9 cellular contexts compared by ENCODE assay signal in genomic region chr6:163356324-163356723, GRCh38. TPM values are rescaled to one million over a fixed set of nuclear protein-coding genes. Genes with fewer than 3 reads are reported as not detected.
DNase-seq lines count a peak whose midpoint lies in the region; TF ChIP-seq lines count a peak whose summit lies in the region.
"Had no signal": no experiment of that assay in that cellular context is flagged by ENCODE, and none has a peak within 500 bp of the region (broad histone marks: within the 10 kb centered on the region; RNA-seq: fewer than 3 reads in every experiment).

No MANE protein-coding gene starts in this region.

- H3K4me1 Mint-ChIP-seq in activated T-helper 2 cell treated with anti-CD3 and anti-CD28 coated beads, Interferon-gamma antibody, Interleukin-2, Interleukin-4, amounts not matched to agents 10 μg/mL and 5 μg/mL and 100 μg/mL, durations not matched to agents 14 hours and 24 hours and 36 hours (ENCODE audit: low read depth): no peaks in the 10 kb centered on the region

- no peaks in the 10 kb centered on the region for H3K36me3 ChIP-seq in spleen

- no peaks in the 10 kb centered on the region for H3K27me3 ChIP-seq in HL-60 (ENCODE audit: insufficient read depth, poor library complexity, severe bottlenecking)
- H3K27me3 ChIP-seq in spleen (replicated peaks in 1 of 7): no peaks in the 10 kb centered on the region

- TF ChIP-seq CTCF in HL-60 (IDR thresholded peaks at IDR 0.05; ENCODE audit: insufficient read depth, low read length) (no peak), spleen (IDR thresholded peaks at IDR 0.05 in 8 of 11, conservative IDR thresholded peaks at IDR 0.05 in 3 of 11) (no peak)

- no peak overlapping the region for H3K4me3 Mint-ChIP-seq in activated T-helper 2 cell treated with anti-CD3 and anti-CD28 coated beads, Interferon-gamma antibody, Interleukin-2, Interleukin-4, amounts not matched to agents 10 μg/mL and 5 μg/mL and 100 μg/mL, durations not matched to agents 14 hours and 24 hours and 36 hours (ENCODE audit: low read depth)

- no peaks in the 10 kb centered on the region for H3K9me3 ChIP-seq in spleen

- H3K36me3 Mint-ChIP-seq in activated T-helper 2 cell treated with anti-CD3 and anti-CD28 coated beads, Interferon-gamma antibody, Interleukin-2, Interleukin-4, amounts not matched to agents 10 μg/mL and 5 μg/mL and 100 μg/mL, durations not matched to agents 14 hours and 24 hours and 36 hours (ENCODE audit: low read depth): no peaks in the 10 kb centered on the region

- DNase-seq in HL-60 (ENCODE audit: low read depth in 1 of 2, low spot score in 1 of 2) (peak; percentile 45 to 81), iPS-NIHi7 (ENCODE audit: extremely low spot score) (peak; percentile 85), spleen (no peak), NCI-H2227 (lab: John Stamatoyannopoulos, UW; ENCODE audit: unreplicated experiment) (no peak), NCI-H187 treated with DMSO at 0.1 percent for 48 hours (lab: John Stamatoyannopoulos, UW) (no peak), LoVo (ENCODE audit: low spot score) (no peak)
- no peak for DNase-seq in activated T-helper 2 cell treated with anti-CD3 and anti-CD28 coated beads, Interferon-gamma antibody, Interleukin-2, Interleukin-4, amounts not matched to agents 10 μg/mL and 5 μg/mL and 100 μg/mL, durations not matched to agents 14 hours and 24 hours and 36 hours (ENCODE audit: low spot score)

- TF ChIP-seq POLR2A in spleen (IDR thresholded peaks at IDR 0.05): no peak

- H3K9me3 Mint-ChIP-seq in activated T-helper 2 cell treated with anti-CD3 and anti-CD28 coated beads, Interferon-gamma antibody, Interleukin-2, Interleukin-4, amounts not matched to agents 10 μg/mL and 5 μg/mL and 100 μg/mL, durations not matched to agents 14 hours and 24 hours and 36 hours: no peaks in the 10 kb centered on the region

- peak overlapping the region; percentile 58 for H3K27ac ChIP-seq in HL-60 (replicated peaks)
- H3K27ac ChIP-seq in angular gyrus (ENCODE audit: low read depth, low read length): peak overlapping the region; percentile 89
- H3K27ac ChIP-seq in spleen: peak overlapping the region in 7 of 8 donors; percentile 54 to 86 (median 77)
- H3K27ac ChIP-seq: KMS-11 had no signal

- WGBS in spleen, 5 donors: 37 to 55% (median 44%) methylated on average over 12 to 13 of the region's 13 CpGs

- no peak overlapping the region for H3K4me3 ChIP-seq in HL-60 (replicated peaks; ENCODE audit: insufficient read depth, low read length)
- H3K4me3 ChIP-seq in spleen: no peak overlapping the region

- H3K4me1 ChIP-seq in spleen: peaks cover 19 to 48% (median 31%) of the 10 kb centered on the region in 6 donors

- intact Hi-C loops in spleen (cut with DNase I; ENCODE audit: low total_unique reads): no loop called here
- intact Hi-C loops in activated T-helper 2 cell treated with anti-CD3 and anti-CD28 coated beads, Interferon-gamma antibody, Interleukin-2, Interleukin-4, amounts not matched to agents 10 μg/mL and 5 μg/mL and 100 μg/mL, durations not matched to agents 14 hours and 24 hours and 36 hours (cut with micrococcal nuclease): no loop called here

- H3K27ac Mint-ChIP-seq in activated T-helper 2 cell treated with anti-CD3 and anti-CD28 coated beads, Interferon-gamma antibody, Interleukin-2, Interleukin-4, amounts not matched to agents 10 μg/mL and 5 μg/mL and 100 μg/mL, durations not matched to agents 14 hours and 24 hours and 36 hours: no peak overlapping the region

- no peaks in the 10 kb centered on the region for H3K27me3 Mint-ChIP-seq in activated T-helper 2 cell treated with anti-CD3 and anti-CD28 coated beads, Interferon-gamma antibody, Interleukin-2, Interleukin-4, amounts not matched to agents 10 μg/mL and 5 μg/mL and 100 μg/mL, durations not matched to agents 14 hours and 24 hours and 36 hours (ENCODE audit: low read depth)

RNA-seq across cellular contexts. Expression of gene QKI, which starts 58.2 kb away (rescaled TPM):
- 100 to 1,000 TPM; 143 to 217 (median 195) TPM for total RNA-seq in spleen
- 10 to 100 TPM; 11.3 to 32.3 (median 16.8) TPM for polyA plus RNA-seq in spleen
- total RNA-seq in activated T-helper 2 cell treated with anti-CD3 and anti-CD28 coated beads, Interferon-gamma antibody, Interleukin-2, Interleukin-4, amounts not matched to agents 10 μg/mL and 5 μg/mL and 100 μg/mL, durations not matched to agents 14 hours and 24 hours and 36 hours: 64.0 and 65.1 TPM in 2 replicates

Comparison
In these comparisons a context has a peak if more than half of its experiments do, and no peak if none do; other contexts are left out.
1. DNase-seq: peak in HL-60 (2 of 2) and iPS-NIHi7 (single experiment); none in spleen (single experiment), NCI-H2227 (single experiment), activated T-helper 2 cell treated with anti-CD3 and anti-CD28 coated beads, Interferon-gamma antibody, Interleukin-2, Interleukin-4, amounts not matched to agents 10 μg/mL and 5 μg/mL and 100 μg/mL, durations not matched to agents 14 hours and 24 hours and 36 hours (single experiment), NCI-H187 treated with DMSO at 0.1 percent for 48 hours (single experiment) and LoVo (single experiment).
2. Peak in every context shown above with its lines, with median percentiles within 50 percentile points of each other: H3K27ac ChIP-seq.